23 cellular contexts compared by ENCODE assay signal in the genomic region with DNA sequence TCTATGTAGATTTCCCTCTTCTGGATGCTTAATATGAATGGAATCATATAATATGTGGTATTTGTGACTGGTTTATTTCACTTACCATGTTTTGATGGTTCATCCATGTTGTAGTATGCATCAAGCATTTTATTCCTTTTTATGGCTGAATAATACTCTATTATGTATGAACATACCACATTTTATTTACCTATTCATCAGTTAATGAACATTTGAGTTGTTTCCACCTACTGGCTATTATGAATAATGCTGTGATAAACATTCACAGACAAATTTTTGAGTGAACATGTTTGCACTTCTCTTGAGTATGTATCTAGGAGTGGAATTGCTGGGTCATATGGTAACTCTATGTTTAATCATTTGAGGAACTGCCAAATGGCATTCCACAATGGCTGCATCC. TPM values are rescaled to one million over a fixed set of nuclear protein-coding genes. Genes with fewer than 3 reads are reported as not detected.
DNase-seq lines count a peak whose midpoint lies in the region; ATAC-seq and TF ChIP-seq lines count a peak whose summit lies in the region.
"Had no signal": no experiment of that assay in that cellular context is flagged by ENCODE, and none has a peak within 500 bp of the region (broad histone marks: within the 10 kb centered on the region; RNA-seq: fewer than 3 reads in every experiment).

No MANE protein-coding gene starts in this region.

- H3K9me3 ChIP-seq in DOHH2 (ENCODE audit: control insufficient read depth, insufficient read depth, low read length) (no peaks in the 10 kb centered on the region), HEK293 (ENCODE audit: control insufficient read depth, insufficient read depth, low read depth, low read length) (no peaks in the 10 kb centered on the region), PC-3 (ENCODE audit: low read length) (no peaks in the 10 kb centered on the region)

- no peaks in the 10 kb centered on the region for H3K79me2 ChIP-seq in DOHH2 (ENCODE audit: control insufficient read depth, low read length)
- no peaks in the 10 kb centered on the region for H3K79me2 ChIP-seq in PC-3 (ENCODE audit: low read length)

- intact Hi-C loops in PC-3 (cut with micrococcal nuclease): no loop called here

- H3K9me2 ChIP-seq in DOHH2 (replicated peaks; ENCODE audit: control insufficient read depth, low read length): no peaks in the 10 kb centered on the region
- H3K9me2 ChIP-seq in PC-3 (replicated peaks; ENCODE audit: low read length): no peaks in the 10 kb centered on the region

- H3K4me3 ChIP-seq in DOHH2 (ENCODE audit: low read length) (no peak overlapping the region), HEK293 (ENCODE audit: low read depth, low read length) (no peak overlapping the region), PC-3 (ENCODE audit: low read length) (no peak overlapping the region)
- H3K4me3 ChIP-seq: BLaER1 had no signal

- no peak overlapping the region for H3K27ac ChIP-seq in DOHH2 (ENCODE audit: low read depth, low read length)
- no peak overlapping the region for H3K27ac ChIP-seq in HEK293 (ENCODE audit: extremely low read depth, low read depth, low read length)
- no peak overlapping the region for H3K27ac ChIP-seq in PC-3 (ENCODE audit: low read length)
- H3K27ac ChIP-seq: BLaER1, HL-60 had no signal

- H3F3A ChIP-seq in DOHH2 (ENCODE audit: control insufficient read depth, insufficient read depth) (no peaks in the 10 kb centered on the region), PC-3 (ENCODE audit: low read length, unreplicated experiment) (no peaks in the 10 kb centered on the region)

- H3K27me3 ChIP-seq in DOHH2 (ENCODE audit: control insufficient read depth, low read length) (no peaks in the 10 kb centered on the region), PC-3 (ENCODE audit: low read length) (no peaks in the 10 kb centered on the region)
- H3K27me3 ChIP-seq: BLaER1 had no signal

- POLR2A ChIA-PET in HEK293 (lab: Yijun Ruan, JAX) (interaction anchor here (0.6 kb wide), 1 partner anchor 13 kb away, joined by 3 read pairs; no protein-coding TSS in a partner anchor), PC-3 (lab: Charles Lee; ENCODE audit: unreplicated experiment) (no interaction called here)

- H3K36me3 ChIP-seq in DOHH2 (ENCODE audit: control insufficient read depth, low read length) (no peaks in the 10 kb centered on the region), HEK293 (ENCODE audit: control insufficient read depth in 2 of 2, insufficient read depth in 1 of 2, low read length in 2 of 2) (peaks cover 0 to 9% of the 10 kb centered on the region in 2 experiments), PC-3 (ENCODE audit: low read depth, low read length) (no peaks in the 10 kb centered on the region)

- DNase-seq in PC-3: peak; percentile 22
- DNase-seq in iris pigment epithelial cell (ENCODE audit: low read depth): peak; percentile 10
- no peak for DNase-seq in activated effector memory CD4-positive, alpha-beta T cell treated with anti-CD3 and anti-CD28 coated beads, Interleukin-2, amount 50 U/mL, for 16 hours
- DNase-seq: Caco-2; CD4-positive, alpha-beta memory T cell; DMS 273 treated with DMSO at 0.1 percent for 48 hours; EL; H7; KG1; MV-4-11; NCI-H1417; NCI-H187; NCI-H2227 treated with DMSO at 0.1 percent for 48 hours; NCI-H510A; NCI-H748 treated with DMSO at 0.1 percent for 48 hours; SIG-M5; T-helper 1 cell had no signal

- BruUV-seq in PC-3 (replicated peaks; lab: Mats Ljungman, UMichigan): no TSS peak

- H4K20me1 ChIP-seq in DOHH2 (ENCODE audit: control insufficient read depth, insufficient read depth, low read depth, low read length): no peaks in the 10 kb centered on the region
- H4K20me1 ChIP-seq in PC-3 (ENCODE audit: low read length): no peaks in the 10 kb centered on the region
- H4K20me1 ChIP-seq: BLaER1 had no signal

- no peak for ATAC-seq in PC-3
- ATAC-seq in HG03095 (IDR thresholded peaks at IDR 0.05; ENCODE audit: unreplicated experiment): no peak
- ATAC-seq in GM21737 (IDR thresholded peaks at IDR 0.05; ENCODE audit: unreplicated experiment): no peak

- no peak overlapping the region for H3K9ac ChIP-seq in PC-3 (ENCODE audit: low read length)
- H3K9ac ChIP-seq: BLaER1 had no signal

- TF ChIP-seq CTCF in DOHH2 (IDR thresholded peaks at IDR 0.05; ENCODE audit: low read depth, low read length, poor library complexity, severe bottlenecking): peak; percentile 20
- no peak for TF ChIP-seq CTCF in HEK293 (tag by site-specific recombination; IDR thresholded peaks at IDR 0.05)
- TF ChIP-seq CTCF in PC-3 (conservative IDR thresholded peaks at IDR 0.05; ENCODE audit: low read depth, low read length): peak; percentile 24; the same call in 1 of the 2 replicates

- no peaks in the 10 kb centered on the region for H3K4me1 ChIP-seq in DOHH2 (ENCODE audit: control insufficient read depth, low read length)
- no peaks in the 10 kb centered on the region for H3K4me1 ChIP-seq in HEK293 (ENCODE audit: control insufficient read depth, insufficient read depth, low read length)
- no peaks in the 10 kb centered on the region for H3K4me1 ChIP-seq in PC-3 (ENCODE audit: insufficient read depth, low read length)
- H3K4me1 ChIP-seq: BLaER1 had no signal

- CTCF ChIA-PET in HEK293 (lab: Yijun Ruan, JAX) (interaction anchor here (1.0 kb wide), 1 partner anchor 425 kb away, joined by 3 read pairs; no protein-coding TSS in a partner anchor), PC-3 (lab: Charles Lee) (no interaction called here)

- H2AFZ ChIP-seq in PC-3 (ENCODE audit: low read length): no peak overlapping the region

- no peak overlapping the region for H3K4me2 ChIP-seq in DOHH2 (ENCODE audit: low read length)
- no peak overlapping the region for H3K4me2 ChIP-seq in PC-3 (ENCODE audit: low read length)
- H3K4me2 ChIP-seq: BLaER1 had no signal

TF ChIP-seq in HEK293, 187 proteins besides CTCF, POLR2A, EP300 and RAD21 (continues in another document):
- no peak for TF ChIP-seq ZNF488 (tag by site-specific recombination; IDR thresholded peaks at IDR 0.05)
- TF ChIP-seq ZNF146 (tag by site-specific recombination; IDR thresholded peaks at IDR 0.05): peak; percentile 74
- TF ChIP-seq, protein P1, sequence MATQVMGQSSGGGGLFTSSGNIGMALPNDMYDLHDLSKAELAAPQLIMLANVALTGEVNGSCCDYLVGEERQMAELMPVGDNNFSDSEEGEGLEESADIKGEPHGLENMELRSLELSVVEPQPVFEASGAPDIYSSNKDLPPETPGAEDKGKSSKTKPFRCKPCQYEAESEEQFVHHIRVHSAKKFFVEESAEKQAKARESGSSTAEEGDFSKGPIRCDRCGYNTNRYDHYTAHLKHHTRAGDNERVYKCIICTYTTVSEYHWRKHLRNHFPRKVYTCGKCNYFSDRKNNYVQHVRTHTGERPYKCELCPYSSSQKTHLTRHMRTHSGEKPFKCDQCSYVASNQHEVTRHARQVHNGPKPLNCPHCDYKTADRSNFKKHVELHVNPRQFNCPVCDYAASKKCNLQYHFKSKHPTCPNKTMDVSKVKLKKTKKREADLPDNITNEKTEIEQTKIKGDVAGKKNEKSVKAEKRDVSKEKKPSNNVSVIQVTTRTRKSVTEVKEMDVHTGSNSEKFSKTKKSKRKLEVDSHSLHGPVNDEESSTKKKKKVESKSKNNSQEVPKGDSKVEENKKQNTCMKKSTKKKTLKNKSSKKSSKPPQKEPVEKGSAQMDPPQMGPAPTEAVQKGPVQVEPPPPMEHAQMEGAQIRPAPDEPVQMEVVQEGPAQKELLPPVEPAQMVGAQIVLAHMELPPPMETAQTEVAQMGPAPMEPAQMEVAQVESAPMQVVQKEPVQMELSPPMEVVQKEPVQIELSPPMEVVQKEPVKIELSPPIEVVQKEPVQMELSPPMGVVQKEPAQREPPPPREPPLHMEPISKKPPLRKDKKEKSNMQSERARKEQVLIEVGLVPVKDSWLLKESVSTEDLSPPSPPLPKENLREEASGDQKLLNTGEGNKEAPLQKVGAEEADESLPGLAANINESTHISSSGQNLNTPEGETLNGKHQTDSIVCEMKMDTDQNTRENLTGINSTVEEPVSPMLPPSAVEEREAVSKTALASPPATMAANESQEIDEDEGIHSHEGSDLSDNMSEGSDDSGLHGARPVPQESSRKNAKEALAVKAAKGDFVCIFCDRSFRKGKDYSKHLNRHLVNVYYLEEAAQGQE (tag by site-specific recombination; IDR thresholded peaks at IDR 0.05): no peak
- TF ChIP-seq WT1 (tag by site-specific recombination; IDR thresholded peaks at IDR 0.05): no peak
- TF ChIP-seq ZNF449 (tag by site-specific recombination; IDR thresholded peaks at IDR 0.05): no peak
- TF ChIP-seq KLF16 (tag by site-specific recombination; IDR thresholded peaks at IDR 0.05): no peak
- TF ChIP-seq ZFHX2 (tag by site-specific recombination; conservative IDR thresholded peaks at IDR 0.05): no peak
- no peak for TF ChIP-seq ZBTB20 (tag by site-specific recombination; IDR thresholded peaks at IDR 0.05)
- TF ChIP-seq KLF17 (tag by site-specific recombination; IDR thresholded peaks at IDR 0.05): no peak
- no peak for TF ChIP-seq ZNF600 (tag by site-specific recombination; IDR thresholded peaks at IDR 0.05)

RNA-seq across cellular contexts. Expression of gene ZNF451, which starts 14.9 kb away (rescaled TPM):
- total RNA-seq in PC-3 (2014; rRNA removed): 32.5 and 34.5 TPM in 2 replicates

RNA-seq across cellular contexts. Expression of gene KIAA1586, which starts 28.6 kb away (rescaled TPM):
- 6.0 and 7.4 TPM in 2 replicates for total RNA-seq in PC-3 (2014; rRNA removed)
